ENCODE assay signal across 8 cellular contexts in genomic region chr17:73546770-73547345, GRCh38.
DNase-seq lines count a peak whose midpoint lies in the region; ATAC-seq, FAIRE-seq and TF ChIP-seq lines count a peak whose summit lies in the region.

No MANE protein-coding gene starts in this region.

- no peaks in the 10 kb centered on the region for H3K27me3 ChIP-seq in NT2/D1 (ENCODE audit: insufficient read depth, insufficient read length)
- H3K27me3 ChIP-seq in bronchial epithelial cell (ENCODE audit: control insufficient read depth, insufficient read depth, low read length): no peaks in the 10 kb centered on the region
- no peaks in the 10 kb centered on the region for H3K27me3 ChIP-seq in small intestine (ENCODE audit: control insufficient read depth in 2 of 2, insufficient read depth in 2 of 2, low read length in 2 of 2)

- H3K4me3 ChIP-seq in AG10803 (ENCODE audit: low read length) (no peak overlapping the region), NT2/D1 (ENCODE audit: insufficient read length, low read depth) (no peak overlapping the region), bronchial epithelial cell (ENCODE audit: low read depth, low read length) (no peak overlapping the region), small intestine (ENCODE audit: low read depth in 1 of 2, low read length in 2 of 2) (no peak overlapping the region)

- TF ChIP-seq CTCF in AG10803 (conservative IDR thresholded peaks at IDR 0.05; ENCODE audit: low read length) (no peak), GM13977 (IDR thresholded peaks at IDR 0.05; ENCODE audit: extremely low read depth, insufficient read depth, missing control alignments) (no peak), bronchial epithelial cell (IDR thresholded peaks at IDR 0.05; ENCODE audit: insufficient read depth, low read length, severe bottlenecking) (no peak)

- H3K9ac ChIP-seq in NT2/D1 (ENCODE audit: insufficient read length, low read depth): no peak overlapping the region

- H3K9me3 ChIP-seq in NT2/D1 (ENCODE audit: insufficient read depth, low read length): no peaks in the 10 kb centered on the region
- no peaks in the 10 kb centered on the region for H3K9me3 ChIP-seq in small intestine (ENCODE audit: control insufficient read depth, low read depth)

- no peak overlapping the region for H3K27ac ChIP-seq in small intestine (ENCODE audit: low read depth in 1 of 2, low read length in 1 of 2)

- H3K36me3 ChIP-seq in NT2/D1 (ENCODE audit: insufficient read depth, insufficient read length, low read length) (peaks cover 3% of the 10 kb centered on the region), bronchial epithelial cell (ENCODE audit: control insufficient read depth, insufficient read depth, low read length) (no peaks in the 10 kb centered on the region), small intestine (ENCODE audit: control insufficient read depth in 2 of 2, insufficient read depth in 2 of 2, low read length in 2 of 2) (no peaks in the 10 kb centered on the region)

- in situ Hi-C loops in GM13977 (cut with MboI; ENCODE audit: low pct_unique_long_range_greater_than_20kb, low sequenced_read_pairs, unreplicated experiment): no loop called here

- H3K4me1 ChIP-seq in NT2/D1 (ENCODE audit: insufficient read depth, insufficient read length) (peaks cover 48% of the 10 kb centered on the region), small intestine (ENCODE audit: control insufficient read depth in 2 of 2, insufficient read depth in 1 of 2, low read depth in 1 of 2, low read length in 1 of 2) (no peaks in the 10 kb centered on the region)

- FAIRE-seq in bronchial epithelial cell (lab: Jason Lieb, UNC) (peak; percentile 60), small intestine (lab: Jason Lieb, UNC) (no peak)

- ATAC-seq in HG03135 (IDR thresholded peaks at IDR 0.05; ENCODE audit: unreplicated experiment) (no peak), GM19455 (IDR thresholded peaks at IDR 0.05; ENCODE audit: unreplicated experiment) (no peak), HG03432 (IDR thresholded peaks at IDR 0.05; ENCODE audit: unreplicated experiment) (no peak)

- 45 to 63% (median 48%) methylated on average over 7 of the region's 7 CpGs for WGBS in small intestine, 3 donors

- DNase-seq in AG10803 (ENCODE audit: low read depth) (peak; percentile 43), GM13977 (ENCODE audit: low spot score) (peak; percentile 56), NT2/D1 (ENCODE audit: low read depth, low spot score) (peak; percentile 46), bronchial epithelial cell (ENCODE audit: low read depth) (peak; percentile 86), small intestine (peak; percentile 73)
